In genomic region chr22:17788528-17789378, GRCh38 we compare ENCODE assay signal across 1 cellular context.
TF ChIP-seq lines count a peak whose summit lies in the region.

No MANE protein-coding gene starts in this region.

TF ChIP-seq in K562, 482 proteins besides CTCF, POLR2A, EP300 and RAD21 (continues in another document):
- TF ChIP-seq, protein P1, sequence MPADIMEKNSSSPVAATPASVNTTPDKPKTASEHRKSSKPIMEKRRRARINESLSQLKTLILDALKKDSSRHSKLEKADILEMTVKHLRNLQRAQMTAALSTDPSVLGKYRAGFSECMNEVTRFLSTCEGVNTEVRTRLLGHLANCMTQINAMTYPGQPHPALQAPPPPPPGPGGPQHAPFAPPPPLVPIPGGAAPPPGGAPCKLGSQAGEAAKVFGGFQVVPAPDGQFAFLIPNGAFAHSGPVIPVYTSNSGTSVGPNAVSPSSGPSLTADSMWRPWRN (IDR thresholded peaks at IDR 0.05; ENCODE audit: low read depth) = no peak
- TF ChIP-seq FOXK1 (CRISPR knock-in tag; IDR thresholded peaks at IDR 0.05; ENCODE audit: borderline replicate concordance) (no peak), ZNF174 (CRISPR knock-in tag; IDR thresholded peaks at IDR 0.05) (no peak), SMARCE1 (IDR thresholded peaks at IDR 0.05) (no peak), CTBP1 (IDR thresholded peaks at IDR 0.05; ENCODE audit: borderline replicate concordance) (peak; percentile 73; the same call in 1 of the 2 replicates), RCOR1 (IDR thresholded peaks at IDR 0.05; ENCODE audit: borderline replicate concordance in 1 of 2, low read depth in 2 of 2, low read length in 2 of 2) (peak; percentile 40 to 83; a peak in 3 of 4 replicates), XRCC4 (IDR thresholded peaks at IDR 0.05; ENCODE audit: extremely low read depth, insufficient read depth, insufficient read length) (no peak), RFX1 (IDR thresholded peaks at IDR 0.05) (no peak), CEBPB (tag; IDR thresholded peaks at IDR 0.05) (no peak), BRF1 (IDR thresholded peaks at IDR 0.05; ENCODE audit: borderline replicate concordance, extremely low read depth, insufficient read length) (no peak), CTCFL (IDR thresholded peaks at IDR 0.05; ENCODE audit: borderline replicate concordance, insufficient read depth, low read depth, low read length, poor library complexity, severe bottlenecking) (peak; percentile 90), MEF2A (IDR thresholded peaks at IDR 0.05; ENCODE audit: control insufficient read depth, low read depth, low read length) (no peak), SIN3B (IDR thresholded peaks at IDR 0.05; ENCODE audit: low read depth) (no peak), SMAD1 (IDR thresholded peaks at IDR 0.05; ENCODE audit: low read depth, low read length, partially characterized antibody) (no peak), RREB1 (CRISPR knock-in tag; IDR thresholded peaks at IDR 0.05) (no peak), ZEB2 (IDR thresholded peaks at IDR 0.05) (peak; percentile 58; the same call in 1 of the 2 replicates), ETV1 (tag; conservative IDR thresholded peaks at IDR 0.05; ENCODE audit: low read depth) (peak; percentile 72), TAL1 (IDR thresholded peaks at IDR 0.05) (no peak), BRF2 (IDR thresholded peaks at IDR 0.05; ENCODE audit: borderline replicate concordance, insufficient read depth, insufficient read length) (no peak), GTF3C2 (IDR thresholded peaks at IDR 0.05; ENCODE audit: borderline replicate concordance, extremely low read depth, insufficient read length) (no peak), SAFB2 (IDR thresholded peaks at IDR 0.05; ENCODE audit: borderline replicate concordance, low read depth, low read length, severe bottlenecking) (no peak), JUND (IDR thresholded peaks at IDR 0.05; ENCODE audit: borderline replicate concordance, low read depth, low read length) (0 out of 2 replicates have a peak, but pooled peaks have one; percentile 9), JUND (tag; IDR thresholded peaks at IDR 0.05; ENCODE audit: borderline replicate concordance, low read depth, low read length) (0 out of 3 replicates have a peak, but pooled peaks have one; percentile 33), DDX20 (tag; IDR thresholded peaks at IDR 0.05; ENCODE audit: low read depth) (no peak), TARDBP (IDR thresholded peaks at IDR 0.05) (no peak), NCOR1 (IDR thresholded peaks at IDR 0.05) (no peak), THAP12 (CRISPR knock-in tag; IDR thresholded peaks at IDR 0.05) (no peak), BCL6 (CRISPR knock-in tag; IDR thresholded peaks at IDR 0.05) (no peak), XRCC5 (IDR thresholded peaks at IDR 0.05; ENCODE audit: low read depth, low read length) (no peak), ETV5 (CRISPR knock-in tag; IDR thresholded peaks at IDR 0.05; ENCODE audit: low read depth) (peak; percentile 40; the same call in 1 of the 2 replicates), GATA2 (CRISPR knock-in tag; IDR thresholded peaks at IDR 0.05) (no peak), RFX7 (CRISPR knock-in tag; IDR thresholded peaks at IDR 0.05) (no peak), CXXC5 (CRISPR knock-in tag; IDR thresholded peaks at IDR 0.05) (peak; percentile 37; the same call in 1 of the 2 replicates), RBM15 (IDR thresholded peaks at IDR 0.05; ENCODE audit: insufficient read depth, low read length) (no peak), RBFOX2 (IDR thresholded peaks at IDR 0.05; ENCODE audit: low read depth, low read length) (no peak)
- TF ChIP-seq, protein P2, sequence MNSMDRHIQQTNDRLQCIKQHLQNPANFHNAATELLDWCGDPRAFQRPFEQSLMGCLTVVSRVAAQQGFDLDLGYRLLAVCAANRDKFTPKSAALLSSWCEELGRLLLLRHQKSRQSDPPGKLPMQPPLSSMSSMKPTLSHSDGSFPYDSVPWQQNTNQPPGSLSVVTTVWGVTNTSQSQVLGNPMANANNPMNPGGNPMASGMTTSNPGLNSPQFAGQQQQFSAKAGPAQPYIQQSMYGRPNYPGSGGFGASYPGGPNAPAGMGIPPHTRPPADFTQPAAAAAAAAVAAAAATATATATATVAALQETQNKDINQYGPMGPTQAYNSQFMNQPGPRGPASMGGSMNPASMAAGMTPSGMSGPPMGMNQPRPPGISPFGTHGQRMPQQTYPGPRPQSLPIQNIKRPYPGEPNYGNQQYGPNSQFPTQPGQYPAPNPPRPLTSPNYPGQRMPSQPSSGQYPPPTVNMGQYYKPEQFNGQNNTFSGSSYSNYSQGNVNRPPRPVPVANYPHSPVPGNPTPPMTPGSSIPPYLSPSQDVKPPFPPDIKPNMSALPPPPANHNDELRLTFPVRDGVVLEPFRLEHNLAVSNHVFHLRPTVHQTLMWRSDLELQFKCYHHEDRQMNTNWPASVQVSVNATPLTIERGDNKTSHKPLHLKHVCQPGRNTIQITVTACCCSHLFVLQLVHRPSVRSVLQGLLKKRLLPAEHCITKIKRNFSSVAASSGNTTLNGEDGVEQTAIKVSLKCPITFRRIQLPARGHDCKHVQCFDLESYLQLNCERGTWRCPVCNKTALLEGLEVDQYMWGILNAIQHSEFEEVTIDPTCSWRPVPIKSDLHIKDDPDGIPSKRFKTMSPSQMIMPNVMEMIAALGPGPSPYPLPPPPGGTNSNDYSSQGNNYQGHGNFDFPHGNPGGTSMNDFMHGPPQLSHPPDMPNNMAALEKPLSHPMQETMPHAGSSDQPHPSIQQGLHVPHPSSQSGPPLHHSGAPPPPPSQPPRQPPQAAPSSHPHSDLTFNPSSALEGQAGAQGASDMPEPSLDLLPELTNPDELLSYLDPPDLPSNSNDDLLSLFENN (IDR thresholded peaks at IDR 0.05; ENCODE audit: low read depth in 2 of 2, low read length in 2 of 2) = no peak
- TF ChIP-seq, protein P3, sequence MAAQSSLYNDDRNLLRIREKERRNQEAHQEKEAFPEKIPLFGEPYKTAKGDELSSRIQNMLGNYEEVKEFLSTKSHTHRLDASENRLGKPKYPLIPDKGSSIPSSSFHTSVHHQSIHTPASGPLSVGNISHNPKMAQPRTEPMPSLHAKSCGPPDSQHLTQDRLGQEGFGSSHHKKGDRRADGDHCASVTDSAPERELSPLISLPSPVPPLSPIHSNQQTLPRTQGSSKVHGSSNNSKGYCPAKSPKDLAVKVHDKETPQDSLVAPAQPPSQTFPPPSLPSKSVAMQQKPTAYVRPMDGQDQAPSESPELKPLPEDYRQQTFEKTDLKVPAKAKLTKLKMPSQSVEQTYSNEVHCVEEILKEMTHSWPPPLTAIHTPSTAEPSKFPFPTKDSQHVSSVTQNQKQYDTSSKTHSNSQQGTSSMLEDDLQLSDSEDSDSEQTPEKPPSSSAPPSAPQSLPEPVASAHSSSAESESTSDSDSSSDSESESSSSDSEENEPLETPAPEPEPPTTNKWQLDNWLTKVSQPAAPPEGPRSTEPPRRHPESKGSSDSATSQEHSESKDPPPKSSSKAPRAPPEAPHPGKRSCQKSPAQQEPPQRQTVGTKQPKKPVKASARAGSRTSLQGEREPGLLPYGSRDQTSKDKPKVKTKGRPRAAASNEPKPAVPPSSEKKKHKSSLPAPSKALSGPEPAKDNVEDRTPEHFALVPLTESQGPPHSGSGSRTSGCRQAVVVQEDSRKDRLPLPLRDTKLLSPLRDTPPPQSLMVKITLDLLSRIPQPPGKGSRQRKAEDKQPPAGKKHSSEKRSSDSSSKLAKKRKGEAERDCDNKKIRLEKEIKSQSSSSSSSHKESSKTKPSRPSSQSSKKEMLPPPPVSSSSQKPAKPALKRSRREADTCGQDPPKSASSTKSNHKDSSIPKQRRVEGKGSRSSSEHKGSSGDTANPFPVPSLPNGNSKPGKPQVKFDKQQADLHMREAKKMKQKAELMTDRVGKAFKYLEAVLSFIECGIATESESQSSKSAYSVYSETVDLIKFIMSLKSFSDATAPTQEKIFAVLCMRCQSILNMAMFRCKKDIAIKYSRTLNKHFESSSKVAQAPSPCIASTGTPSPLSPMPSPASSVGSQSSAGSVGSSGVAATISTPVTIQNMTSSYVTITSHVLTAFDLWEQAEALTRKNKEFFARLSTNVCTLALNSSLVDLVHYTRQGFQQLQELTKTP (IDR thresholded peaks at IDR 0.05; ENCODE audit: low read depth in 1 of 2, partially characterized antibody in 2 of 2) = no peak
